In the genomic region with DNA sequence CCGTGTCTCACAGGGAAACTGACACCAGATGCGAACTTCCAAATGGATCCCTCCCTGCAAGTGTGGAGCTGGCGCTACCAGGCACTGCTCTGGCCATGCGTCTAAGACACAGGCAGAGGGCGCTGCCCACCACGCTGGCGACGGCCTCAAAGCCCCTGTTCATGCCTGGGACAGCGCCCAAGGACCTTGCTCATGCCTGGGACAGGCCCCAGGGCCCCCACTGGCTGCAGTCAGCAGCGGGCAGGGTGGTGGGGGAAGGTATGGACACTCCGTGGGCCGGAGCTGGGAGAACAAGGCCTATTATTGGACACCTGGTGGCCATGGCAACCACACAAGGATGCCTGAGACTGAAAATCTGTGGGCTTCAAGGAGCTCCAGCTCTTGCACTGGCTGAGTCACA, we compare ENCODE assay signal across 8 cellular contexts. TPM values are rescaled to one million over a fixed set of nuclear protein-coding genes. Genes with fewer than 3 reads are reported as not detected.
DNase-seq lines count a peak whose midpoint lies in the region; ATAC-seq, FAIRE-seq and TF ChIP-seq lines count a peak whose summit lies in the region.

No MANE protein-coding gene starts in this region.

- H3K27ac Mint-ChIP-seq in GM23338: no peak overlapping the region; the same call in 1 of the 2 replicates

- peak overlapping the region; percentile 74; the same call in 1 of the 2 replicates for H3K4me2 ChIP-seq in GM23338

- H3K27me3 Mint-ChIP-seq in GM23338 (ENCODE audit: insufficient read depth, low read depth, poor library complexity): peaks cover 14% of the 10 kb centered on the region

- H3F3A ChIP-seq in GM23338 (replicated peaks; ENCODE audit: low read depth): no peaks in the 10 kb centered on the region; the same call in 1 of the 2 replicates

- TF ChIP-seq POLR2A in gastroesophageal sphincter (IDR thresholded peaks at IDR 0.05) (no peak), ovary (IDR thresholded peaks at IDR 0.05) (no peak)

- H3K27me3 ChIP-seq in GM23338 (ENCODE audit: insufficient read depth): peaks cover 8% of the 10 kb centered on the region; the same call in 1 of the 2 replicates
- H3K27me3 ChIP-seq in gastroesophageal sphincter: peaks cover 77% of the 10 kb centered on the region
- no peaks in the 10 kb centered on the region for H3K27me3 ChIP-seq in ovary

- no peaks in the 10 kb centered on the region for H3K9me2 ChIP-seq in GM23338 (ENCODE audit: insufficient read depth)

- TF ChIP-seq CTCF in GM23338 (conservative IDR thresholded peaks at IDR 0.05; ENCODE audit: low read depth in 2 of 2): peak; percentile 83 to 98
- TF ChIP-seq CTCF in gastroesophageal sphincter (IDR thresholded peaks at IDR 0.05): peak in 3 of 4 experiments; percentile 31 to 67 (median 45)
- peak in 2 of 3 donors; percentile 30 to 42 for TF ChIP-seq CTCF in ovary (IDR thresholded peaks at IDR 0.05)

- WGBS in gastroesophageal sphincter (ENCODE audit: low coverage in 1 of 2), 2 donors: no CpG with 5 or more reads among the region's 12 CpGs
- WGBS in ovary, 3 donors: 3 to 4% (median 4%) methylated on average over 12 of the region's 12 CpGs

- no peak for FAIRE-seq in RCC 7860 (lab: Jason Lieb, UNC)

- H3K27ac ChIP-seq in GM23338 (ENCODE audit: low read depth): no peak overlapping the region
- no peak overlapping the region for H3K27ac ChIP-seq in gastroesophageal sphincter
- no peak overlapping the region for H3K27ac ChIP-seq in ovary

- H3K4me1 ChIP-seq in GM23338 (ENCODE audit: insufficient read depth) (no peaks in the 10 kb centered on the region), gastroesophageal sphincter (peaks cover 0 to 14% (median 5%) of the 10 kb centered on the region in 3 donors), ovary (ENCODE audit: insufficient read depth) (peaks cover 11% of the 10 kb centered on the region)

- no peaks in the 10 kb centered on the region for H4K20me1 ChIP-seq in GM23338 (replicated peaks; ENCODE audit: insufficient read depth)

- peaks cover 14% of the 10 kb centered on the region for H3K4me1 Mint-ChIP-seq in GM23338

- DNase-seq in C1 segment of cervical spinal cord (lab: John Stamatoyannopoulos, UW) (peak in 12 of 14 donors; percentile 8 to 62 (median 38)), GM23338 (ENCODE audit: low spot score) (peak; percentile 93), RCC 7860 (ENCODE audit: low spot score) (peak; percentile 32), ovary (peak in 1 of 5 donors; percentile 53)
- DNase-seq in activated gamma-delta T cell treated with anti-CD3 and anti-CD28 coated beads, Interleukin-2, amount 50 U/mL, for 16 hours (ENCODE audit: low read depth): peak; percentile 47

- H2AFZ ChIP-seq in GM23338: peak overlapping the region; percentile 96

- H3K9me3 ChIP-seq in gastroesophageal sphincter: no peaks in the 10 kb centered on the region
- H3K9me3 ChIP-seq in ovary: peaks cover 0 to 6% of the 10 kb centered on the region in 2 donors

- no peaks in the 10 kb centered on the region for H3K36me3 Mint-ChIP-seq in GM23338 (ENCODE audit: low read depth)

- H3K4me3 Mint-ChIP-seq in GM23338: no peak overlapping the region; the same call in 2 of the 3 replicates

- TF ChIP-seq EP300 in gastroesophageal sphincter (IDR thresholded peaks at IDR 0.05) (no peak), ovary (IDR thresholded peaks at IDR 0.05) (no peak)

- H3K4me3 ChIP-seq in GM23338: peak overlapping the region; percentile 40; the same call in 1 of the 2 replicates
- no peak overlapping the region for H3K4me3 ChIP-seq in gastroesophageal sphincter
- no peak overlapping the region for H3K4me3 ChIP-seq in ovary

- intact Hi-C loops in ovary (cut with DNase I): no loop called here

- peaks cover 4% of the 10 kb centered on the region for H3K9me3 Mint-ChIP-seq in GM23338

- H3K36me3 ChIP-seq in GM23338 (ENCODE audit: insufficient read depth): no peaks in the 10 kb centered on the region
- H3K36me3 ChIP-seq in gastroesophageal sphincter: no peaks in the 10 kb centered on the region
- no peaks in the 10 kb centered on the region for H3K36me3 ChIP-seq in ovary

- ATAC-seq in GM23338 (peak; percentile 95), gastroesophageal sphincter (peak; percentile 59), HG02981 (IDR thresholded peaks at IDR 0.05; ENCODE audit: unreplicated experiment) (no peak), GM18868 (IDR thresholded peaks at IDR 0.05; ENCODE audit: unreplicated experiment) (no peak)

- H3K79me2 ChIP-seq in GM23338 (replicated peaks; ENCODE audit: insufficient read depth): no peaks in the 10 kb centered on the region

TF ChIP-seq in GM23338, 12 proteins besides CTCF, POLR2A, EP300 and RAD21 (continues in another document):
- TF ChIP-seq EZH2phosphoT487 (IDR thresholded peaks at IDR 0.05; ENCODE audit: unreplicated experiment) (no peak), EZH2 (IDR thresholded peaks at IDR 0.05; ENCODE audit: low read depth, unreplicated experiment) (no peak)
- TF ChIP-seq, protein P1, sequence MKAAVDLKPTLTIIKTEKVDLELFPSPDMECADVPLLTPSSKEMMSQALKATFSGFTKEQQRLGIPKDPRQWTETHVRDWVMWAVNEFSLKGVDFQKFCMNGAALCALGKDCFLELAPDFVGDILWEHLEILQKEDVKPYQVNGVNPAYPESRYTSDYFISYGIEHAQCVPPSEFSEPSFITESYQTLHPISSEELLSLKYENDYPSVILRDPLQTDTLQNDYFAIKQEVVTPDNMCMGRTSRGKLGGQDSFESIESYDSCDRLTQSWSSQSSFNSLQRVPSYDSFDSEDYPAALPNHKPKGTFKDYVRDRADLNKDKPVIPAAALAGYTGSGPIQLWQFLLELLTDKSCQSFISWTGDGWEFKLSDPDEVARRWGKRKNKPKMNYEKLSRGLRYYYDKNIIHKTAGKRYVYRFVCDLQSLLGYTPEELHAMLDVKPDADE (IDR thresholded peaks at IDR 0.05): no peak

RNA-seq across cellular contexts. Expression of gene ZG16B, which starts 8.8 kb away (rescaled TPM):
- total RNA-seq in GM23338 (2014; rRNA removed; shearing (Covaris generic)): not detected in 2 replicates
- polyA plus RNA-seq in GM23338 (2016; fragmentation: Nextera tagmentation; extraction: Ambion mirVana) (not detected in 2 replicates), ovary (1 to 10 TPM in 1 of 2 donors, under 1 TPM in 1; 0.28 to 1.8 TPM)
- total RNA-seq in gastroesophageal sphincter (10 to 100 TPM in 1 of 4 donors, not detected in 3; 37.5 TPM), ovary (1 to 10 TPM in 1 of 7 donors, under 1 TPM in 3, not detected in 3; 0.32 to 1.0 (median 0.45) TPM)

RNA-seq across cellular contexts. Expression of gene PRSS22, which starts 19.0 kb away (rescaled TPM):
- total RNA-seq in GM23338 (2014; rRNA removed; shearing (Covaris generic)): 2.0 and 4.6 TPM in 2 replicates
- polyA plus RNA-seq in GM23338 (2016; fragmentation: Nextera tagmentation; extraction: Ambion mirVana) (1.3 and 2.1 TPM in 2 replicates), ovary (under 1 TPM in 1 of 2 donors, not detected in 1; 0.10 TPM)
- total RNA-seq in gastroesophageal sphincter (1 to 10 TPM in 2 of 4 donors, not detected in 2; 1.0 to 2.7 TPM), ovary (1 to 10 TPM in 4 of 7 donors, under 1 TPM in 1, not detected in 2; 0.60 to 7.2 (median 1.3) TPM)

RNA-seq across cellular contexts. Expression of gene PRSS21, which starts 21.9 kb away (rescaled TPM):
- 1.1 and 2.4 TPM in 2 replicates for total RNA-seq in GM23338 (2014; rRNA removed; shearing (Covaris generic))
- polyA plus RNA-seq in GM23338 (2016; fragmentation: Nextera tagmentation; extraction: Ambion mirVana): 3.1 and 4.0 TPM in 2 replicates
- total RNA-seq in gastroesophageal sphincter: not detected
- 1 to 10 TPM in 3 of 7 donors, under 1 TPM in 1, not detected in 3; 0.87 to 9.3 (median 2.4) TPM for total RNA-seq in ovary
- under 1 TPM in 1 of 2 donors, not detected in 1; 0.53 TPM for polyA plus RNA-seq in ovary

RNA-seq across cellular contexts. Expression of gene PRSS41, which starts 40.7 kb away (rescaled TPM):
- not detected in 2 replicates for total RNA-seq in GM23338 (2014; rRNA removed; shearing (Covaris generic))
- polyA plus RNA-seq in GM23338 (2016; fragmentation: Nextera tagmentation; extraction: Ambion mirVana) (not detected in 2 replicates), ovary (not detected)
- total RNA-seq in gastroesophageal sphincter (not detected), ovary (under 1 TPM in 1 of 7 donors, not detected in 6; 0.20 TPM)

RNA-seq across cellular contexts. Expression of gene FLYWCH2, which starts 44.1 kb away (rescaled TPM):
- 45.0 and 48.7 TPM in 2 replicates for total RNA-seq in GM23338 (2014; rRNA removed; shearing (Covaris generic))
- polyA plus RNA-seq in GM23338 (2016; fragmentation: Nextera tagmentation; extraction: Ambion mirVana) (30.9 and 38.6 TPM in 2 replicates), ovary (10 to 100 TPM in 1 of 2 donors, 1 to 10 TPM in 1; 3.0 to 50.9 TPM)
- total RNA-seq in gastroesophageal sphincter (10 to 100 TPM; 21.9 to 69.1 (median 38.8) TPM), ovary (10 to 100 TPM; 24.7 to 46.0 (median 30.6) TPM)

Comparison
In these comparisons a context has a peak if more than half of its experiments do, and no peak if none do; other contexts are left out.
1. ATAC-seq: peak in GM23338 (single experiment) and gastroesophageal sphincter (single experiment); none in HG02981 (single experiment) and GM18868 (single experiment).
2. CTCF ChIP-seq: peak in every context shown above with its lines; median percentile 90 in GM23338; 45 in gastroesophageal sphincter; 36 in ovary.